Comparison of ENCODE assay signal across 8 cellular contexts in the genomic region with DNA sequence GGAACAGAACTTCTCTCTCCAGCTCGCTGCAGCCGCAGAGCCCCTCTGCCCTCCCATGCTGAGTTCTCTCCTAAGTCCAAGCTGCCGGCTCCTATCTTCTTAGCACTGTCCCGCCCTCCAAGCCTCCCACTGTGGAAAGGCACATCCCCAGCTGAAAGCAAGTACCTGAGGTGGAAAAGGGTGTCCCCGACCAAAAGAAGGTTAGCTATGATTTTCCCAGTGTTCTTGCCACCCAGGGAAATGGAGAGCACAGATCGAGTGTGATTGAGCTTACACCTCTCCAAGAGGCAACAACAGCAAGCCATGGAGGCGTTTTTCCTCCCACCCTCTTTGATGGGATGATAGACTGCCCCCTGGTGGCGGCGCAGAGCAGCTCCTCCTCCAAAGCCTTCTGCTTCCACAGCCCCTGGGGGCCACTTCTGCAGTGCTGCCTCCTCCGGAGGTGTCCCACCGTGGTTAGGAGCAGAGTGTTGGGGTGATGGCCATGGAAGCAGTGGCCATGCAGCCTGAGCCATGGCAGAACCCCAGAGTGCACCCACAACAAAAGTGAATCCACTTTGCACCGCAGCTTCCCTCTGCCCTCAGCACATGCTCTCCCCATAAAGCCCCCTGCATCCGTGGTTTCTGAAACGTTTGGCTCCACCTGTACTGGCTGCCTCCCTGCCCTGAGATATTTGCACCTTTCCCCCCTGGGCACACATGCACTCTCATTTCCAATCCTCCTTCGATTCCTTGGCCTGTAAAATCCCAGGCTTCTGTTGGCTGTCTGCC.
DNase-seq lines count a peak whose midpoint lies in the region; ATAC-seq and TF ChIP-seq lines count a peak whose summit lies in the region.

No MANE protein-coding gene starts in this region.

- DNase-seq in NCI-H2171 treated with DMSO at 0.1 percent for 48 hours (lab: John Stamatoyannopoulos, UW) (peak; percentile 5), NCI-H2171 (lab: John Stamatoyannopoulos, UW) (no peak), NT2/D1 (ENCODE audit: low read depth, low spot score) (peak; percentile 79), activated T-cell treated with anti-CD3 and anti-CD28 coated beads for 1 hour (ENCODE audit: low read depth) (peak; percentile 25), fibroblast of mammary gland (ENCODE audit: low read depth) (peak; percentile 60), psoas muscle (peak in 1 of 2 donors; percentile 60), DMS79 treated with DMSO at 0.1 percent for 48 hours (lab: John Stamatoyannopoulos, UW) (no peak)

- ATAC-seq in HG02981 (IDR thresholded peaks at IDR 0.05; ENCODE audit: unreplicated experiment) (peak; percentile 73), psoas muscle (peak in 3 of 4 donors; percentile 25 to 60 (median 42))

- H3K4me1 ChIP-seq in NT2/D1 (ENCODE audit: insufficient read depth, insufficient read length) (peaks cover 6% of the 10 kb centered on the region), psoas muscle (no peaks in the 10 kb centered on the region)

- no peak overlapping the region for H3K27ac ChIP-seq in psoas muscle

- H3K36me3 ChIP-seq in NT2/D1 (ENCODE audit: insufficient read depth, insufficient read length, low read length) (no peaks in the 10 kb centered on the region), psoas muscle (ENCODE audit: insufficient read depth in 1 of 2, low read depth in 1 of 2) (no peaks in the 10 kb centered on the region)

- no peak overlapping the region for H3K9ac ChIP-seq in NT2/D1 (ENCODE audit: insufficient read length, low read depth)

- H3K4me3 ChIP-seq in NT2/D1 (ENCODE audit: insufficient read length, low read depth) (no peak overlapping the region), fibroblast of mammary gland (ENCODE audit: control insufficient read depth, low read depth, low read length) (no peak overlapping the region), psoas muscle (no peak overlapping the region)

- H3K9me3 ChIP-seq in NT2/D1 (ENCODE audit: insufficient read depth, low read length) (no peaks in the 10 kb centered on the region), psoas muscle (no peaks in the 10 kb centered on the region)

- no peaks in the 10 kb centered on the region for H3K27me3 ChIP-seq in NT2/D1 (ENCODE audit: insufficient read depth, insufficient read length)
- H3K27me3 ChIP-seq in psoas muscle (ENCODE audit: insufficient read depth in 3 of 3, low read length in 2 of 3) = no peaks in the 10 kb centered on the region

- 51 to 58% (median 55%) methylated on average over 15 of the region's 15 CpGs for WGBS in psoas muscle, 3 donors

- TF ChIP-seq CTCF in fibroblast of mammary gland (conservative IDR thresholded peaks at IDR 0.05; ENCODE audit: control insufficient read depth, insufficient read depth, low read depth, low read length) = peak; percentile 85
- peak; percentile 53 for TF ChIP-seq CTCF in psoas muscle (IDR thresholded peaks at IDR 0.05)

- intact Hi-C loops in psoas muscle (cut with DNase I) = no loop called here

Comparison
In these comparisons a context has a peak if more than half of its experiments do, and no peak if none do; other contexts are left out.
1. DNase-seq: peak in NCI-H2171 treated with DMSO at 0.1 percent for 48 hours (single experiment), NT2/D1 (single experiment), activated T-cell treated with anti-CD3 and anti-CD28 coated beads for 1 hour (single experiment) and fibroblast of mammary gland (single experiment); none in NCI-H2171 (single experiment) and DMS79 treated with DMSO at 0.1 percent for 48 hours (single experiment).